ENCODE assay signal across 10 cellular contexts in genomic region chr7:6398943-6399342, GRCh38. TPM values are rescaled to one million over a fixed set of nuclear protein-coding genes. Genes with fewer than 3 reads are reported as not detected.
DNase-seq lines count a peak whose midpoint lies in the region; ATAC-seq and TF ChIP-seq lines count a peak whose summit lies in the region.
"Had no signal": no experiment of that assay in that cellular context is flagged by ENCODE, and none has a peak within 500 bp of the region (broad histone marks: within the 10 kb centered on the region; RNA-seq: fewer than 3 reads in every experiment).

No MANE protein-coding gene starts in this region.

- H2AFZ ChIP-seq in Karpas-422 (ENCODE audit: low read length): no peak overlapping the region
- H2AFZ ChIP-seq: parathyroid adenoma had no signal

- H3K4me2 ChIP-seq in Karpas-422 (ENCODE audit: low read depth, low read length, poor library complexity, severe bottlenecking): no peak overlapping the region

- no peaks in the 10 kb centered on the region for H3K27me3 Mint-ChIP-seq in activated CD8-positive, alpha-beta T cell treated with anti-CD3 and anti-CD28 coated beads for 36 hours
- H3K27me3 Mint-ChIP-seq in activated CD8-positive, alpha-beta T cell treated with anti-CD3 and anti-CD28 coated beads, Interleukin-2, amount 10 ng/mL, durations not matched to agents 7 days and 5 days (ENCODE audit: low read depth): no peaks in the 10 kb centered on the region
- H3K27me3 Mint-ChIP-seq in naive thymus-derived CD8-positive, alpha-beta T cell: no peaks in the 10 kb centered on the region

- intact Hi-C loops in activated CD8-positive, alpha-beta T cell treated with anti-CD3 and anti-CD28 coated beads for 36 hours (cut with micrococcal nuclease): no loop called here
- intact Hi-C loops in esophagus muscularis mucosa (cut with DNase I): no loop called here

- H3K9ac ChIP-seq in Karpas-422 (ENCODE audit: low read length): no peak overlapping the region
- H3K9ac ChIP-seq: parathyroid adenoma had no signal

- no peaks in the 10 kb centered on the region for H3K9me3 Mint-ChIP-seq in activated CD8-positive, alpha-beta T cell treated with anti-CD3 and anti-CD28 coated beads for 36 hours
- no peaks in the 10 kb centered on the region for H3K9me3 Mint-ChIP-seq in activated CD8-positive, alpha-beta T cell treated with anti-CD3 and anti-CD28 coated beads, Interleukin-2, amount 10 ng/mL, durations not matched to agents 7 days and 5 days (ENCODE audit: insufficient read depth)
- no peaks in the 10 kb centered on the region for H3K9me3 Mint-ChIP-seq in naive thymus-derived CD8-positive, alpha-beta T cell

- DNase-seq in activated CD8-positive, alpha-beta T cell treated with anti-CD3 and anti-CD28 coated beads for 36 hours: no peak
- DNase-seq in activated CD8-positive, alpha-beta T cell treated with anti-CD3 and anti-CD28 coated beads, Interleukin-2, amount 10 ng/mL, durations not matched to agents 7 days and 5 days: no peak
- DNase-seq in esophagus muscularis mucosa (ENCODE audit: extremely low spot score) (no peak), Karpas-422 (no peak), NCI-H146 treated with DMSO at 0.1 percent for 48 hours (lab: John Stamatoyannopoulos, UW; ENCODE audit: unreplicated experiment) (no peak), NCI-H2196 treated with DMSO at 0.1 percent for 48 hours (lab: John Stamatoyannopoulos, UW; ENCODE audit: unreplicated experiment) (no peak)
- DNase-seq in naive thymus-derived CD8-positive, alpha-beta T cell: no peak
- DNase-seq: DMS79 treated with DMSO at 0.1 percent for 48 hours had no signal

- peaks cover 41% of the 10 kb centered on the region for H4K20me1 ChIP-seq in Karpas-422 (ENCODE audit: insufficient read depth, low read depth, low read length)

- POLR2A ChIA-PET in activated CD8-positive, alpha-beta T cell treated with anti-CD3 and anti-CD28 coated beads for 36 hours (lab: Charles Lee): no interaction called here
- POLR2A ChIA-PET in activated CD8-positive, alpha-beta T cell treated with anti-CD3 and anti-CD28 coated beads, Interleukin-2, amount 10 ng/mL, durations not matched to agents 7 days and 5 days (lab: Charles Lee): no interaction called here
- POLR2A ChIA-PET in naive thymus-derived CD8-positive, alpha-beta T cell (lab: Charles Lee): interaction anchor here (0.8 kb wide), 1 partner anchor 35 kb away, joined by 7 read pairs; no protein-coding TSS in a partner anchor

- no peak for TF ChIP-seq CTCF in activated CD8-positive, alpha-beta T cell treated with anti-CD3 and anti-CD28 coated beads for 36 hours (IDR thresholded peaks at IDR 0.05)
- no peak for TF ChIP-seq CTCF in esophagus muscularis mucosa (IDR thresholded peaks at IDR 0.05)

- CTCF ChIA-PET in activated CD8-positive, alpha-beta T cell treated with anti-CD3 and anti-CD28 coated beads for 36 hours (lab: Charles Lee): interaction anchor here (1.0 kb wide), 1 partner anchor 9 kb away, joined by 4 read pairs; no protein-coding TSS in a partner anchor
- CTCF ChIA-PET in activated CD8-positive, alpha-beta T cell treated with anti-CD3 and anti-CD28 coated beads, Interleukin-2, amount 10 ng/mL, durations not matched to agents 7 days and 5 days (lab: Charles Lee): no interaction called here

- peaks cover 30% of the 10 kb centered on the region for H3K4me1 Mint-ChIP-seq in activated CD8-positive, alpha-beta T cell treated with anti-CD3 and anti-CD28 coated beads for 36 hours (ENCODE audit: low read depth)
- H3K4me1 Mint-ChIP-seq in activated CD8-positive, alpha-beta T cell treated with anti-CD3 and anti-CD28 coated beads, Interleukin-2, amount 10 ng/mL, durations not matched to agents 7 days and 5 days (ENCODE audit: low read depth): peaks cover 25% of the 10 kb centered on the region
- H3K4me1 Mint-ChIP-seq in naive thymus-derived CD8-positive, alpha-beta T cell: peaks cover 19 to 49% (median 40%) of the 10 kb centered on the region in 4 donors

- no peaks in the 10 kb centered on the region for H3K27me3 ChIP-seq in esophagus muscularis mucosa
- H3K27me3 ChIP-seq in Karpas-422 (ENCODE audit: low read length): no peaks in the 10 kb centered on the region

- TF ChIP-seq POLR2A in esophagus muscularis mucosa (IDR thresholded peaks at IDR 0.05; ENCODE audit: low read depth): no peak

- peaks cover 59% of the 10 kb centered on the region for H3K79me2 ChIP-seq in Karpas-422 (ENCODE audit: low read length)

- H3K36me3 ChIP-seq in esophagus muscularis mucosa (peaks cover 30 to 53% (median 39%) of the 10 kb centered on the region in 4 donors), urinary bladder (ENCODE audit: insufficient read depth) (no peaks in the 10 kb centered on the region), Karpas-422 (ENCODE audit: insufficient read depth, low read length) (peaks cover 10% of the 10 kb centered on the region)

- peak overlapping the region in 3 of 4 donors; percentile 3 to 28 (median 24) for H3K4me3 ChIP-seq in esophagus muscularis mucosa
- H3K4me3 ChIP-seq in urinary bladder (ENCODE audit: low read depth, low read length): no peak overlapping the region
- no peak overlapping the region for H3K4me3 ChIP-seq in Karpas-422 (ENCODE audit: low read length)

- peaks cover 32% of the 10 kb centered on the region for H3K36me3 Mint-ChIP-seq in activated CD8-positive, alpha-beta T cell treated with anti-CD3 and anti-CD28 coated beads for 36 hours (ENCODE audit: low read depth)
- peaks cover 51% of the 10 kb centered on the region for H3K36me3 Mint-ChIP-seq in activated CD8-positive, alpha-beta T cell treated with anti-CD3 and anti-CD28 coated beads, Interleukin-2, amount 10 ng/mL, durations not matched to agents 7 days and 5 days (ENCODE audit: low read depth)
- H3K36me3 Mint-ChIP-seq in naive thymus-derived CD8-positive, alpha-beta T cell: peaks cover 0 to 69% (median 5%) of the 10 kb centered on the region in 3 donors

- no peaks in the 10 kb centered on the region for H3K9me2 ChIP-seq in Karpas-422 (replicated peaks; ENCODE audit: insufficient read depth, low read length)

- H3K27ac Mint-ChIP-seq in activated CD8-positive, alpha-beta T cell treated with anti-CD3 and anti-CD28 coated beads for 36 hours: peak overlapping the region; percentile 25
- H3K27ac Mint-ChIP-seq in activated CD8-positive, alpha-beta T cell treated with anti-CD3 and anti-CD28 coated beads, Interleukin-2, amount 10 ng/mL, durations not matched to agents 7 days and 5 days: no peak overlapping the region
- H3K27ac Mint-ChIP-seq in naive thymus-derived CD8-positive, alpha-beta T cell: peak overlapping the region in 6 of 10 donors; percentile 43 to 73 (median 55)

- WGBS in esophagus muscularis mucosa: 35% methylated on average over 11 of the region's 12 CpGs
- 54% methylated on average over 12 of the region's 12 CpGs for WGBS in urinary bladder

- TF ChIP-seq EP300 in esophagus muscularis mucosa (IDR thresholded peaks at IDR 0.05): no peak

- no peaks in the 10 kb centered on the region for H3K9me3 ChIP-seq in esophagus muscularis mucosa
- no peaks in the 10 kb centered on the region for H3K9me3 ChIP-seq in Karpas-422 (ENCODE audit: low read length)

- ATAC-seq in activated CD8-positive, alpha-beta T cell treated with anti-CD3 and anti-CD28 coated beads for 36 hours: no peak
- no peak for ATAC-seq in activated CD8-positive, alpha-beta T cell treated with anti-CD3 and anti-CD28 coated beads, Interleukin-2, amount 10 ng/mL, durations not matched to agents 7 days and 5 days
- no peak for ATAC-seq in naive thymus-derived CD8-positive, alpha-beta T cell

- H3K4me3 Mint-ChIP-seq in activated CD8-positive, alpha-beta T cell treated with anti-CD3 and anti-CD28 coated beads for 36 hours: no peak overlapping the region
- H3K4me3 Mint-ChIP-seq in activated CD8-positive, alpha-beta T cell treated with anti-CD3 and anti-CD28 coated beads, Interleukin-2, amount 10 ng/mL, durations not matched to agents 7 days and 5 days: no peak overlapping the region
- no peak overlapping the region for H3K4me3 Mint-ChIP-seq in naive thymus-derived CD8-positive, alpha-beta T cell

- H3K4me1 ChIP-seq in esophagus muscularis mucosa (peaks cover 65 to 69% (median 68%) of the 10 kb centered on the region in 4 donors), urinary bladder (ENCODE audit: insufficient read depth) (no peaks in the 10 kb centered on the region), Karpas-422 (ENCODE audit: low read length) (no peaks in the 10 kb centered on the region)

- H3K27ac ChIP-seq in esophagus muscularis mucosa (replicated peaks in 1 of 4): peak overlapping the region; percentile 25 to 62 (median 59)
- H3K27ac ChIP-seq in urinary bladder (ENCODE audit: low read depth): peak overlapping the region; percentile 64
- no peak overlapping the region for H3K27ac ChIP-seq in Karpas-422 (ENCODE audit: low read length)
- H3K27ac ChIP-seq: parathyroid adenoma had no signal

RNA-seq across cellular contexts. Expression of gene RAC1, which starts 24.6 kb away (rescaled TPM):
- 100 to 1,000 TPM; 143 to 152 TPM for total RNA-seq in activated CD8-positive, alpha-beta T cell treated with anti-CD3 and anti-CD28 coated beads for 36 hours
- 100 to 1,000 TPM; 182 to 186 TPM for total RNA-seq in activated CD8-positive, alpha-beta T cell treated with anti-CD3 and anti-CD28 coated beads, Interleukin-2, amount 10 ng/mL, durations not matched to agents 7 days and 5 days
- total RNA-seq in esophagus muscularis mucosa (100 to 1,000 TPM; 114 to 230 (median 136) TPM), urinary bladder (54.8 TPM)
- total RNA-seq in naive thymus-derived CD8-positive, alpha-beta T cell: 10 to 100 TPM; 91.2 to 96.7 TPM
- 100 to 1,000 TPM; 197 to 248 (median 218) TPM for polyA plus RNA-seq in naive thymus-derived CD8-positive, alpha-beta T cell
- polyA plus RNA-seq in urinary bladder: 205 TPM
- 75.1 and 91.5 TPM in 2 replicates for total RNA-seq in Karpas-422 (2014; rRNA removed; shearing (Covaris generic); ENCODE audit: low replicate concordance)

RNA-seq across cellular contexts. Expression of gene DAGLB, which starts 48.8 kb away (rescaled TPM):
- total RNA-seq in activated CD8-positive, alpha-beta T cell treated with anti-CD3 and anti-CD28 coated beads for 36 hours: 10 to 100 TPM; 17.7 to 20.2 TPM
- 10 to 100 TPM; 25.1 to 28.5 TPM for total RNA-seq in activated CD8-positive, alpha-beta T cell treated with anti-CD3 and anti-CD28 coated beads, Interleukin-2, amount 10 ng/mL, durations not matched to agents 7 days and 5 days
- 10 to 100 TPM in 3 of 4 donors, 1 to 10 TPM in 1; 9.8 to 14.6 (median 12.0) TPM for total RNA-seq in esophagus muscularis mucosa
- 10 to 100 TPM; 75.4 to 78.1 TPM for total RNA-seq in naive thymus-derived CD8-positive, alpha-beta T cell
- polyA plus RNA-seq in naive thymus-derived CD8-positive, alpha-beta T cell: 10 to 100 TPM in 1 of 3 donors, 1 to 10 TPM in 2; 7.2 to 11.9 (median 7.6) TPM
- total RNA-seq in urinary bladder: 10.3 TPM
- polyA plus RNA-seq in urinary bladder: 8.1 TPM
- total RNA-seq in Karpas-422 (2014; rRNA removed; shearing (Covaris generic); ENCODE audit: low replicate concordance): 10.0 and 15.4 TPM in 2 replicates

RNA-seq across cellular contexts. Expression of gene FAM220A, which starts 50.2 kb away (rescaled TPM):
- total RNA-seq in activated CD8-positive, alpha-beta T cell treated with anti-CD3 and anti-CD28 coated beads for 36 hours: 10 to 100 TPM; 10.7 to 11.3 TPM
- total RNA-seq in activated CD8-positive, alpha-beta T cell treated with anti-CD3 and anti-CD28 coated beads, Interleukin-2, amount 10 ng/mL, durations not matched to agents 7 days and 5 days: 10 to 100 TPM; 11.6 to 16.7 TPM
- total RNA-seq in esophagus muscularis mucosa (10 to 100 TPM; 12.3 to 18.9 (median 14.5) TPM), urinary bladder (25.7 TPM)
- 10 to 100 TPM; 17.8 to 27.7 TPM for total RNA-seq in naive thymus-derived CD8-positive, alpha-beta T cell
- 1 to 10 TPM; 4.4 to 6.7 (median 5.8) TPM for polyA plus RNA-seq in naive thymus-derived CD8-positive, alpha-beta T cell
- 26.9 TPM for polyA plus RNA-seq in urinary bladder
- total RNA-seq in Karpas-422 (2014; rRNA removed; shearing (Covaris generic); ENCODE audit: low replicate concordance): 24.2 and 24.8 TPM in 2 replicates

Comparison
In these comparisons a context has a peak if more than half of its experiments do, and no peak if none do; other contexts are left out.
1. H3K4me3 ChIP-seq: peak in esophagus muscularis mucosa (3 of 4); none in urinary bladder (single experiment) and Karpas-422 (single experiment).